8 cellular contexts compared by ENCODE assay signal in the genomic region with DNA sequence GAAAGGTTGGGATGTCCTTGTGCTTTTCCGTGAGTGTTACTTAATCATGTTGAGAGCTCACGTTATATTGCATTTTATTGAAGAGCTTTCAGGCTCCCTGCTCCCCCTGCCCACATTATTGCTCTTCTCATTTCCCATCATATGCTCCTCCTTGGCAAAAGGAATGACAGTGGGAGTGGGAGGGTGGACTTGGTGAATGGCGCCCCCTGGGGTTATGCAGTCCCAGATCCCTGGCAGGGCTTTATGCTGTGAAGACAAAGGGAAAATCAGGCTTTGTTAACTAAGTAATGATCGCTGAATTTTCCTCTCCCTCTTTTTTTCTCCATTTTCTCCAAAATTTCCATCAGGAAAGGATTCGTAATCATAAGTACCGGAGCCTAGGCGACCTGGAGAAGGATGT.
DNase-seq lines count a peak whose midpoint lies in the region; ATAC-seq and TF ChIP-seq lines count a peak whose summit lies in the region.

No MANE protein-coding gene starts in this region.

- TF ChIP-seq POLR2A in adrenal gland (IDR thresholded peaks at IDR 0.05), result no peak

- peaks cover 7% of the 10 kb centered on the region for H3K36me3 ChIP-seq in BJ (ENCODE audit: control insufficient read depth, insufficient read depth, low read length)
- peaks cover 0 to 20% of the 10 kb centered on the region in 2 donors for H3K36me3 ChIP-seq in adrenal gland (replicated peaks in 1 of 2)

- H2BK5ac ChIP-seq in H9 (ENCODE audit: insufficient read length, low read length), result no peak overlapping the region

- H3K9me3 ChIP-seq in H9 (ENCODE audit: control insufficient read depth, low read depth, low read length), result no peaks in the 10 kb centered on the region
- no peaks in the 10 kb centered on the region for H3K9me3 ChIP-seq in adrenal gland (replicated peaks in 1 of 3)

- H3K79me2 ChIP-seq in H9 (ENCODE audit: insufficient read depth, low read length), result no peaks in the 10 kb centered on the region

- no peaks in the 10 kb centered on the region for H3K9me3 Mint-ChIP-seq in H9

- H3K36me3 Mint-ChIP-seq in H9 (ENCODE audit: insufficient read depth in 1 of 3, low read depth in 3 of 3), result peaks cover 0 to 9% (median 4%) of the 10 kb centered on the region in 3 experiments; a peak in 3 of 7 replicates

- H3K27me3 ChIP-seq in BJ (ENCODE audit: control insufficient read depth, insufficient read depth, low read length) (no peaks in the 10 kb centered on the region), H9 (ENCODE audit: insufficient read depth, low read length) (no peaks in the 10 kb centered on the region), adrenal gland (no peaks in the 10 kb centered on the region)

- H3K23ac ChIP-seq in H9 (ENCODE audit: insufficient read length, low read depth, low read length), result no peak overlapping the region

- H3K9ac ChIP-seq in H9 (ENCODE audit: extremely low read depth, insufficient read length, low read length), result peak overlapping the region; percentile 66

- H2BK12ac ChIP-seq in H9 (ENCODE audit: insufficient read length, low read depth, low read length), result no peak overlapping the region

- intact Hi-C loops in adrenal gland (cut with DNase I), result no loop called here

- no peak overlapping the region for H3K56ac ChIP-seq in H9 (ENCODE audit: insufficient read length, low read depth, low read length)

- TF ChIP-seq CTCF in BJ (IDR thresholded peaks at IDR 0.05; ENCODE audit: insufficient read depth, low read depth, low read length) (peak; percentile 33; the same call in 1 of the 2 replicates), H9 (conservative IDR thresholded peaks at IDR 0.05) (peak; percentile 76), adrenal gland (IDR thresholded peaks at IDR 0.05) (peak; percentile 22 to 54 (median 47))

- H3K14ac ChIP-seq in H9 (ENCODE audit: insufficient read depth, low read length), result no peak overlapping the region

- POLR2A ChIA-PET in BJ (lab: Charles Lee), result no interaction called here

- H2AFZ ChIP-seq in H9 (ENCODE audit: low read length), result peak overlapping the region; percentile 75

- peak overlapping the region; percentile 98 to 99 (median 99) for H3K27ac Mint-ChIP-seq in H9

- WGBS in H9 (ENCODE audit: extremely low coverage, insufficient read length, low lambda C conversion rate), result no CpG with 5 or more reads among the region's 7 CpGs
- 74 to 86% (median 83%) methylated on average over 7 of the region's 7 CpGs for WGBS in adrenal gland, 4 donors

- peak overlapping the region; percentile 48 to 60; a peak in 3 of 5 replicates for H3K4me3 Mint-ChIP-seq in H9

- H3K27ac ChIP-seq in H9 (ENCODE audit: insufficient read length, low read depth, low read length) (no peak overlapping the region), adrenal gland (no peak overlapping the region)

- H3K4me2 ChIP-seq in H9 (ENCODE audit: insufficient read depth, insufficient read length, low read length), result peak overlapping the region; percentile 30

- H3K4me1 Mint-ChIP-seq in H9, result peaks cover 43 to 47% of the 10 kb centered on the region in 2 experiments

- DNase-seq in BJ (ENCODE audit: low read depth) (no peak), H9 (peak; percentile 75), adrenal gland (peak in 6 of 7 donors; percentile 28 to 65 (median 47)), kidney tubule cell (ENCODE audit: low spot score) (peak; percentile 18)

- H2BK15ac ChIP-seq in H9 (ENCODE audit: low read depth, low read length), result no peak overlapping the region

- no peaks in the 10 kb centered on the region for H3K27me3 Mint-ChIP-seq in H9 (ENCODE audit: low read depth)

- no peak overlapping the region for H4K8ac ChIP-seq in H9 (replicated peaks; ENCODE audit: insufficient read length, low read depth, low read length)

- H2BK120ac ChIP-seq in H9 (ENCODE audit: low read depth, low read length, poor library complexity, severe bottlenecking), result no peak overlapping the region

- no peaks in the 10 kb centered on the region for H4K20me1 ChIP-seq in H9 (ENCODE audit: control insufficient read depth, insufficient read depth, insufficient read length)

- no peaks in the 10 kb centered on the region for H3K79me1 ChIP-seq in H9 (ENCODE audit: insufficient read depth, low read depth, low read length, poor library complexity, severe bottlenecking)

- no peak overlapping the region for H4K91ac ChIP-seq in H9 (ENCODE audit: insufficient read length, low read depth, low read length)

- no peak overlapping the region for H3K4ac ChIP-seq in H9 (ENCODE audit: low read depth, low read length)

- peaks cover 2% of the 10 kb centered on the region for H3K23me2 ChIP-seq in H9 (ENCODE audit: insufficient read length, low read depth, low read length, poor library complexity, severe bottlenecking)

- no peak overlapping the region for H3K4me3 ChIP-seq in BJ (ENCODE audit: low read depth, low read length)
- H3K4me3 ChIP-seq in adrenal gland, result no peak overlapping the region

- no peak for ATAC-seq in activated CD4-positive, CD25-positive, alpha-beta regulatory T cell treated with anti-CD3 and anti-CD28 coated beads, Interleukin-2, amount 50 U/mL, for 24 hours
- ATAC-seq in HG03108 (IDR thresholded peaks at IDR 0.05; ENCODE audit: unreplicated experiment), result no peak
- ATAC-seq in HG03521 (IDR thresholded peaks at IDR 0.05; ENCODE audit: unreplicated experiment), result no peak
- no peak for ATAC-seq in GM18909 (IDR thresholded peaks at IDR 0.05; ENCODE audit: poor library complexity, unreplicated experiment)

- H3K4me1 ChIP-seq in H9 (ENCODE audit: insufficient read depth, low read length), result peaks cover 7% of the 10 kb centered on the region; the same call in 1 of the 2 replicates
- no peaks in the 10 kb centered on the region for H3K4me1 ChIP-seq in adrenal gland (replicated peaks in 1 of 2)

- H4K5ac ChIP-seq in H9 (ENCODE audit: insufficient read length, low read depth, low read length), result no peak overlapping the region

- no peak overlapping the region for H3T11ph ChIP-seq in H9 (ENCODE audit: low read length)

- no peak overlapping the region for H2AK5ac ChIP-seq in H9 (ENCODE audit: insufficient read length, low read length)

- CTCF ChIA-PET in BJ (lab: Yijun Ruan, JAX), result interaction anchor here (0.6 to 1.7 kb wide), 5 partner anchors 11 to 55 kb away, joined by 3 to 5 read pairs (median 3); no protein-coding TSS in a partner anchor

- H3K18ac ChIP-seq in H9 (ENCODE audit: insufficient read length, low read depth, low read length), result no peak overlapping the region

- H2BK20ac ChIP-seq in H9 (ENCODE audit: low read depth, low read length, poor library complexity, severe bottlenecking), result no peak overlapping the region
